In the genomic region with DNA sequence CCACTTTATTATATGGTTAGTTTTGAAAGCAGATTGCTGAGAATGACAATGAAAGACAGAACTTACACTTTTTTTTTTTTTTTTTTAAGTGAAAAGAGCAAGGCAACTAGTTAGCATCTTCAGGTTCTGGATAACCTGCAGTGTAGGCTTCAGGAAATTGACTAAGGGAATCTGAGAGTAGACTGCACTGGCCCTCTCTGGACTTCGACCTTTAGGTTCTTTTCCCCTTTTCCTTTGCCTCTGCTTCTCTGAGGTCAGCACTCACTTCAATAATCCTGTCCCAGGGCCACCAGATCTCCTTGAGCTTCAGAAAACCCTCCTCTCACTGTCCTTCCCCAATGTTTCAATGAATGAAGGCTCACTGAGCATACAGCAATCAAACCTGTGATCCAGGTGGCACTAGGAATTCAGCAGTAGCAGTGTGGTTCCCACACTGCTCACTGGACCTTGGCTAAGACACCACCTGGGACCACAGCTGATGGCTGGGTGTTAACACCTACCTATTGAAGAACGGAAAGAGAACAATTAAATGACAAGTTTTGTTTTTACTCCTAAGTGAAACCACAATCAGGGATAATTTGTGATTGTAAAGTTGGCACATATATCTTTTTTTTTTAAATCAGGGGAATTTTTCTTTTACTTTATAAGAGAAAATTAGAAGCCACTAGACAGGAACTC, we compare ENCODE assay signal across 11 cellular contexts.
A peak's percentile ranks its signal among the peaks of the same experiment; 100 is the strongest.
DNase-seq lines count a peak whose midpoint lies in the region; ATAC-seq, FAIRE-seq and TF ChIP-seq lines count a peak whose summit lies in the region.
"Had no signal": no experiment of that assay in that cellular context is flagged by ENCODE, and none has a peak within 500 bp of the region (broad histone marks: within the 10 kb centered on the region; RNA-seq: fewer than 3 reads in every experiment).

No MANE protein-coding gene starts in this region.

- DNase-seq in GM12891 (ENCODE audit: insufficient read length, low spot score) (no peak), head of caudate nucleus (no peak), occipital lobe (lab: John Stamatoyannopoulos, UW) (no peak), H4 (ENCODE audit: low spot score) (no peak), NCI-H1694 treated with DMSO at 0.1 percent for 48 hours (lab: John Stamatoyannopoulos, UW) (no peak)
- DNase-seq: DND-41, NCI-H510A treated with DMSO at 0.1 percent for 48 hours had no signal

- no peaks in the 10 kb centered on the region for H3K9me3 Mint-ChIP-seq in activated naive CD8-positive, alpha-beta T cell (ENCODE audit: low read depth)

- TF ChIP-seq POLR2A in GM12891 (IDR thresholded peaks at IDR 0.05; ENCODE audit: low read depth, low read length), result no peak

- peak overlapping the region; percentile 42 for H3K4me3 Mint-ChIP-seq in activated naive CD8-positive, alpha-beta T cell

- ATAC-seq in GM19351 (IDR thresholded peaks at IDR 0.05; ENCODE audit: unreplicated experiment) (peak; percentile 61), HG03064 (IDR thresholded peaks at IDR 0.05; ENCODE audit: low read depth, unreplicated experiment) (peak; percentile 65)

- H3K4me1 Mint-ChIP-seq in activated naive CD8-positive, alpha-beta T cell (ENCODE audit: low read depth), result peaks cover 47% of the 10 kb centered on the region

- no peaks in the 10 kb centered on the region for H3K27me3 Mint-ChIP-seq in activated naive CD8-positive, alpha-beta T cell

- peak; percentile 56 for FAIRE-seq in GM12891 (lab: Jason Lieb, UNC)
- FAIRE-seq: TTC549 had no signal

- H3K36me3 Mint-ChIP-seq in activated naive CD8-positive, alpha-beta T cell, result peaks cover 2% of the 10 kb centered on the region

- intact Hi-C loops in head of caudate nucleus (cut with DNase I), result no loop called here

- H3K27ac Mint-ChIP-seq in activated naive CD8-positive, alpha-beta T cell, result peak overlapping the region; percentile 82

TF ChIP-seq in GM12891, 5 proteins besides CTCF, POLR2A, EP300 and RAD21:
- no peak for TF ChIP-seq SPI1 (IDR thresholded peaks at IDR 0.05; ENCODE audit: low read depth, low read length)
- TF ChIP-seq PAX5 (IDR thresholded peaks at IDR 0.05; ENCODE audit: insufficient read depth, low read length, severe bottlenecking), result peak; percentile 73
